ENCODE assay signal across 2 cellular contexts in genomic region chr6:49579649-49580048, GRCh38.
TF ChIP-seq lines count a peak whose summit lies in the region.

No MANE protein-coding gene starts in this region.

TF ChIP-seq in HepG2, 621 proteins besides CTCF, POLR2A, EP300 and RAD21:
- no peak for TF ChIP-seq HMG20B (CRISPR knock-in tag; conservative IDR thresholded peaks at IDR 0.05)
- TF ChIP-seq RXRB (CRISPR knock-in tag; IDR thresholded peaks at IDR 0.05; ENCODE audit: borderline replicate concordance): no peak
- TF ChIP-seq MAFK (conservative IDR thresholded peaks at IDR 0.05 in 1 of 2, IDR thresholded peaks at IDR 0.05 in 1 of 2; ENCODE audit: low read length in 2 of 2): peak; percentile 26 to 66; a peak in 3 of 4 replicates
- no peak for TF ChIP-seq HDAC6 (IDR thresholded peaks at IDR 0.05; ENCODE audit: low read depth, low read length)
- peak; percentile 21; the same call in 1 of the 2 replicates for TF ChIP-seq MAFF (IDR thresholded peaks at IDR 0.05; ENCODE audit: low read depth, low read length)
- TF ChIP-seq ZSCAN5A (CRISPR knock-in tag; IDR thresholded peaks at IDR 0.05; ENCODE audit: borderline replicate concordance): no peak
- no peak for TF ChIP-seq GLI4 (CRISPR knock-in tag; IDR thresholded peaks at IDR 0.05; ENCODE audit: borderline replicate concordance)
- no peak for TF ChIP-seq ZNF430 (CRISPR knock-in tag; IDR thresholded peaks at IDR 0.05)
- no peak for TF ChIP-seq SCMH1 (CRISPR knock-in tag; IDR thresholded peaks at IDR 0.05; ENCODE audit: borderline replicate concordance)
- TF ChIP-seq ARNT (IDR thresholded peaks at IDR 0.05): no peak
- no peak for TF ChIP-seq NCOA2 (CRISPR knock-in tag; IDR thresholded peaks at IDR 0.05)

TF ChIP-seq in K562, 482 proteins besides CTCF, POLR2A, EP300 and RAD21:
- TF ChIP-seq C11orf30 (IDR thresholded peaks at IDR 0.05; ENCODE audit: low read depth) (peak; percentile 64), ZNF449 (CRISPR knock-in tag; IDR thresholded peaks at IDR 0.05) (no peak), TAF15 (IDR thresholded peaks at IDR 0.05; ENCODE audit: low read depth, low read length) (no peak), ZNF316 (IDR thresholded peaks at IDR 0.05) (peak; percentile 87), NR2F6 (CRISPR knock-in tag; IDR thresholded peaks at IDR 0.05) (no peak)
